Comparison of ENCODE assay signal across 10 cellular contexts in the genomic region with DNA sequence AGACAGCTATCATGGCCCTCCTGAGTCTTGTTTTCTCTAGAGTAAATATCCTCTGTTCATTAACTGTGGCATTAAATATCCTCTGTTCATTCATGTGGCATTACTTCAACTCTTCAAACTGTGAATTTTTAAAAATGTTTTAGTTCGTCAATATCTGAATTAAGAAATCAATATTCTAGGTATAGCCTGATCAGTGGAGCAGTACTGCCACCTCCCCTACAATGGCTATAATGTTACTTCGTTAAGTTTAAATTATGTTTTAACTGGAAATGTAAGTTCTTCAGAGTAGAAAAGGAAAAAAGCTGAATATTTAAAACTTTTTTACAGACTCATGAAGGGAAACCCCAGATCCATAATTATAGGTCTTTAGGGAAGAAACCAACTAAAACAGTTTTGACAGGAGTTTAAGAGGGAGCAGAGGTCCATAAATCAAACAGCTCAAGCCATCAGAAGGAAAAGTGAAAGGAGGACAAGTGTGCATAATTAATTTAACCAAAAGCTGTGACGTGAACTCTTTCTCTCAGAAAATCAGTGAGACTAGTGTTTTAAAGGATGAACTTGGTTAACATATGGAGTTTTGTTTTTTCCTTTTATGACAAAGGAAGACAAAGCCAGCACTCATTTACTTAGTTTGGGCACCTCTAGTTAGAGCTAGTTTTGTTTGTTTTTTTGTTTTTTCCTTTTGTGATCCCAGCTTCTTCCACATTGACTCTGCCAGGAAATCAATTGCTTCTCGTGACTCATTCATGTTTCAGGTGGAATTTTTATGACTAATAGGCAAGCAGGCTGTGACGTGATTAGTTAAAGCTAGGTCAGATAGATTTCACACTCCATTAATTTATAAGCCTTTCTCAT. TPM values are rescaled to one million over a fixed set of nuclear protein-coding genes. Genes with fewer than 3 reads are reported as not detected.
DNase-seq lines count a peak whose midpoint lies in the region; ATAC-seq and TF ChIP-seq lines count a peak whose summit lies in the region.
"Had no signal": no experiment of that assay in that cellular context is flagged by ENCODE, and none has a peak within 500 bp of the region (broad histone marks: within the 10 kb centered on the region; RNA-seq: fewer than 3 reads in every experiment).

No MANE protein-coding gene starts in this region.

- POLR2A ChIA-PET in RWPE1 (lab: Yijun Ruan, JAX; ENCODE audit: low non-redundant PET), result interaction anchor here (0.6 kb wide), 1 partner anchor 35 kb away, joined by 4 read pairs; no protein-coding TSS in a partner anchor

- peaks cover 12% of the 10 kb centered on the region for H3K4me1 Mint-ChIP-seq in activated T-cell treated with anti-CD3 and anti-CD28 coated beads, Interleukin-2, amount 50 U/mL, for 4 hours (ENCODE audit: low read depth)
- H3K4me1 Mint-ChIP-seq in stimulated activated naive B cell treated with anti-CD40 and anti-IgM and Interleukin-4, amounts not matched to agents 10 μg/mL and 1 μg/mL and 100 μg/mL, for 72 hours, result peaks cover 13 to 37% of the 10 kb centered on the region in 2 donors

- H3K27ac ChIP-seq in RWPE1, result no peak overlapping the region

- H3K36me3 Mint-ChIP-seq in activated T-cell treated with anti-CD3 and anti-CD28 coated beads, Interleukin-2, amount 50 U/mL, for 4 hours (ENCODE audit: insufficient read depth), result peaks cover 4% of the 10 kb centered on the region
- peaks cover 14 to 42% of the 10 kb centered on the region in 2 donors for H3K36me3 Mint-ChIP-seq in stimulated activated naive B cell treated with anti-CD40 and anti-IgM and Interleukin-4, amounts not matched to agents 10 μg/mL and 1 μg/mL and 100 μg/mL, for 72 hours

- no peaks in the 10 kb centered on the region for H3K9me3 Mint-ChIP-seq in activated T-cell treated with anti-CD3 and anti-CD28 coated beads, Interleukin-2, amount 50 U/mL, for 4 hours
- H3K9me3 Mint-ChIP-seq in stimulated activated naive B cell treated with anti-CD40 and anti-IgM and Interleukin-4, amounts not matched to agents 10 μg/mL and 1 μg/mL and 100 μg/mL, for 72 hours, result no peaks in the 10 kb centered on the region

- peak overlapping the region; percentile 27 for H3K27ac Mint-ChIP-seq in stimulated activated naive B cell treated with anti-CD40 and anti-IgM and Interleukin-4, amounts not matched to agents 10 μg/mL and 1 μg/mL and 100 μg/mL, for 72 hours

- 0 out of 2 replicates have a peak, but pooled peaks have one; percentile 11 for TF ChIP-seq CTCF in RWPE1 (conservative IDR thresholded peaks at IDR 0.05; ENCODE audit: low read depth)
- TF ChIP-seq CTCF in fibroblast of the aortic adventitia (IDR thresholded peaks at IDR 0.05; ENCODE audit: insufficient read depth, low read length), result no peak

- H3K4me3 Mint-ChIP-seq in activated T-cell treated with anti-CD3 and anti-CD28 coated beads, Interleukin-2, amount 50 U/mL, for 4 hours, result peak overlapping the region; percentile 25
- H3K4me3 Mint-ChIP-seq in stimulated activated naive B cell treated with anti-CD40 and anti-IgM and Interleukin-4, amounts not matched to agents 10 μg/mL and 1 μg/mL and 100 μg/mL, for 72 hours, result no peak overlapping the region

- no peak overlapping the region for H3K4me3 ChIP-seq in fibroblast of the aortic adventitia (ENCODE audit: low read depth, low read length)
- H3K4me3 ChIP-seq: heart right ventricle had no signal

- CTCF ChIA-PET in RWPE1 (lab: Yijun Ruan, JAX), result interaction anchor here (0.7 to 1.1 kb wide), 2 partner anchors 45 to 162 kb away, joined by 3 to 4 read pairs; a partner anchor contains a TSS

- DNase-seq in activated T-cell treated with anti-CD3 and anti-CD28 coated beads, Interleukin-2, amount 50 U/mL, for 4 hours, result no peak
- DNase-seq in activated T-cell treated with anti-CD3 and anti-CD28 coated beads, Interleukin-2, amount 50 U/mL, for 48 hours, result no peak
- DNase-seq in RWPE1 (ENCODE audit: low spot score) (peak; percentile 62), fibroblast of the aortic adventitia (ENCODE audit: low read depth) (peak; percentile 84), NCI-H1930 (lab: John Stamatoyannopoulos, UW) (no peak), OCI-M2 (lab: John Stamatoyannopoulos, UW; ENCODE audit: unreplicated experiment) (no peak)
- DNase-seq in stimulated activated naive B cell treated with anti-CD40 and anti-IgM and Interleukin-4, amounts not matched to agents 10 μg/mL and 1 μg/mL and 100 μg/mL, for 72 hours, result no peak
- DNase-seq in activated CD4-positive, alpha-beta T cell treated with anti-CD3 and anti-CD28 coated beads for 1 hour, result no peak
- DNase-seq: heart right ventricle, NCI-H524 had no signal

- H3K27me3 Mint-ChIP-seq in activated T-cell treated with anti-CD3 and anti-CD28 coated beads, Interleukin-2, amount 50 U/mL, for 4 hours (ENCODE audit: low read depth), result no peaks in the 10 kb centered on the region
- H3K27me3 Mint-ChIP-seq in stimulated activated naive B cell treated with anti-CD40 and anti-IgM and Interleukin-4, amounts not matched to agents 10 μg/mL and 1 μg/mL and 100 μg/mL, for 72 hours, result no peaks in the 10 kb centered on the region

- peak; percentile 59 to 63 for ATAC-seq in activated T-cell treated with anti-CD3 and anti-CD28 coated beads, Interleukin-2, amount 50 U/mL, for 4 hours
- peak in 1 of 2 donors; percentile 55 for ATAC-seq in stimulated activated naive B cell treated with anti-CD40 and anti-IgM and Interleukin-4, amounts not matched to agents 10 μg/mL and 1 μg/mL and 100 μg/mL, for 72 hours (replicated peaks)

RNA-seq across cellular contexts. Expression of a gene that starts 44.9 kb away (rescaled TPM):
- total RNA-seq in activated T-cell treated with anti-CD3 and anti-CD28 coated beads, Interleukin-2, amount 50 U/mL, for 4 hours, result 10 to 100 TPM; 40.9 to 61.5 (median 46.9) TPM
- total RNA-seq in fibroblast of the aortic adventitia (ENCODE audit: low replicate concordance), result 31.0 and 80.1 TPM in 2 replicates

Comparison
In these comparisons a context has a peak if more than half of its experiments do, and no peak if none do; other contexts are left out.
1. DNase-seq: peak in RWPE1 (single experiment) and fibroblast of the aortic adventitia (single experiment); none in activated T-cell treated with anti-CD3 and anti-CD28 coated beads, Interleukin-2, amount 50 U/mL, for 4 hours (single experiment), activated T-cell treated with anti-CD3 and anti-CD28 coated beads, Interleukin-2, amount 50 U/mL, for 48 hours (0 of 2), stimulated activated naive B cell treated with anti-CD40 and anti-IgM and Interleukin-4, amounts not matched to agents 10 μg/mL and 1 μg/mL and 100 μg/mL, for 72 hours (single experiment), NCI-H1930 (0 of 2), OCI-M2 (single experiment) and activated CD4-positive, alpha-beta T cell treated with anti-CD3 and anti-CD28 coated beads for 1 hour (single experiment).